2 cellular contexts compared by ENCODE assay signal in the genomic region with DNA sequence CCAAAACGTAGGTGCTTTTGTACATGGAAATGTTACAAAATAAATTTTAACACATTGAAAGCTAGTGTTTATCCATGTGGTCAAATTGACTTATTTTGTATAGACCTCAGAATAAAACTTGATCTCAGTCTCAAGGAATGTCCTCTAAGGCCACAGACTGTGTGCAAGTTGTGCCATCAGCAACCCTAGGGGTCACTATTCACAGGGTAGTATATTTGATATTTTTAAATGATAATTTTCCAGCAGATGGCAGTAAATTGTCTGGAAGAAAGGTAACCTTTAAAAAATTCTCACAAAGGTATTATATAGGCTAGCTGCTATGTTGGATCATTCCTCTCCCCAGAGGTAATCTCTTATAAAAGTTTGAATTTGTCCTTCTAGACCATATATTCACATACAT.
A peak's percentile ranks its signal among the peaks of the same experiment; 100 is the strongest.
TF ChIP-seq lines count a peak whose summit lies in the region.

No MANE protein-coding gene starts in this region.

TF ChIP-seq in HepG2, 621 proteins besides CTCF, POLR2A, EP300 and RAD21 (continued from another document and continues in another):
- TF ChIP-seq ZMYM4 (CRISPR knock-in tag; IDR thresholded peaks at IDR 0.05) (no peak), SMC3 (IDR thresholded peaks at IDR 0.05; ENCODE audit: low read length) (0 out of 2 replicates have a peak, but pooled peaks have one; percentile 21), ASH2L (IDR thresholded peaks at IDR 0.05; ENCODE audit: insufficient read length, low read depth, low read length) (no peak), CC2D1A (CRISPR knock-in tag; IDR thresholded peaks at IDR 0.05) (no peak), RAD51 (IDR thresholded peaks at IDR 0.05; ENCODE audit: borderline replicate concordance) (no peak), ZSCAN20 (CRISPR knock-in tag; IDR thresholded peaks at IDR 0.05; ENCODE audit: borderline replicate concordance) (no peak), BRCA1 (CRISPR knock-in tag; IDR thresholded peaks at IDR 0.05) (no peak), ZFP36L1 (CRISPR knock-in tag; IDR thresholded peaks at IDR 0.05) (no peak), SAP130 (CRISPR knock-in tag; IDR thresholded peaks at IDR 0.05; ENCODE audit: low read depth) (0 out of 2 replicates have a peak, but pooled peaks have one; percentile 12), FIP1L1 (IDR thresholded peaks at IDR 0.05; ENCODE audit: borderline replicate concordance, insufficient read depth, low read depth, low read length) (no peak), NFATC3 (CRISPR knock-in tag; IDR thresholded peaks at IDR 0.05) (no peak), ZNF772 (CRISPR knock-in tag; IDR thresholded peaks at IDR 0.05) (no peak), ZSCAN9 (CRISPR knock-in tag; IDR thresholded peaks at IDR 0.05; ENCODE audit: borderline replicate concordance) (no peak), ZBTB1 (CRISPR knock-in tag; IDR thresholded peaks at IDR 0.05; ENCODE audit: borderline replicate concordance) (no peak)
- TF ChIP-seq, protein P1, sequence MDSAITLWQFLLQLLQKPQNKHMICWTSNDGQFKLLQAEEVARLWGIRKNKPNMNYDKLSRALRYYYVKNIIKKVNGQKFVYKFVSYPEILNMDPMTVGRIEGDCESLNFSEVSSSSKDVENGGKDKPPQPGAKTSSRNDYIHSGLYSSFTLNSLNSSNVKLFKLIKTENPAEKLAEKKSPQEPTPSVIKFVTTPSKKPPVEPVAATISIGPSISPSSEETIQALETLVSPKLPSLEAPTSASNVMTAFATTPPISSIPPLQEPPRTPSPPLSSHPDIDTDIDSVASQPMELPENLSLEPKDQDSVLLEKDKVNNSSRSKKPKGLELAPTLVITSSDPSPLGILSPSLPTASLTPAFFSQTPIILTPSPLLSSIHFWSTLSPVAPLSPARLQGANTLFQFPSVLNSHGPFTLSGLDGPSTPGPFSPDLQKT (CRISPR knock-in tag; IDR thresholded peaks at IDR 0.05; ENCODE audit: borderline replicate concordance), result no peak
- TF ChIP-seq, protein P2, sequence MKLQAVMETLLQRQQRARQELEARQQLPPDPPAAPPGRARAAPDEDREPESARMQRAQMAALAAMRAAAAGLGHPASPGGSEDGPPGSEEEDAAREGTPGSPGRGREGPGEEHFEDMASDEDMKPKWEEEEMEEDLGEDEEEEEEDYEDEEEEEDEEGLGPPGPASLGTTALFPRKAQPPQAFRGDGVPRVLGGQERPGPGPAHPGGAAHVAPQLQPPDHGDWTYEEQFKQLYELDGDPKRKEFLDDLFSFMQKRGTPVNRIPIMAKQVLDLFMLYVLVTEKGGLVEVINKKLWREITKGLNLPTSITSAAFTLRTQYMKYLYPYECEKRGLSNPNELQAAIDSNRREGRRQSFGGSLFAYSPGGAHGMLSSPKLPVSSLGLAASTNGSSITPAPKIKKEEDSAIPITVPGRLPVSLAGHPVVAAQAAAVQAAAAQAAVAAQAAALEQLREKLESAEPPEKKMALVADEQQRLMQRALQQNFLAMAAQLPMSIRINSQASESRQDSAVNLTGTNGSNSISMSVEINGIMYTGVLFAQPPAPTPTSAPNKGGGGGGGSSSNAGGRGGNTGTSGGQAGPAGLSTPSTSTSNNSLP (IDR thresholded peaks at IDR 0.05; ENCODE audit: low read depth, low read length), result peak; percentile 30; the same call in 1 of the 2 replicates
- TF ChIP-seq, protein P3, sequence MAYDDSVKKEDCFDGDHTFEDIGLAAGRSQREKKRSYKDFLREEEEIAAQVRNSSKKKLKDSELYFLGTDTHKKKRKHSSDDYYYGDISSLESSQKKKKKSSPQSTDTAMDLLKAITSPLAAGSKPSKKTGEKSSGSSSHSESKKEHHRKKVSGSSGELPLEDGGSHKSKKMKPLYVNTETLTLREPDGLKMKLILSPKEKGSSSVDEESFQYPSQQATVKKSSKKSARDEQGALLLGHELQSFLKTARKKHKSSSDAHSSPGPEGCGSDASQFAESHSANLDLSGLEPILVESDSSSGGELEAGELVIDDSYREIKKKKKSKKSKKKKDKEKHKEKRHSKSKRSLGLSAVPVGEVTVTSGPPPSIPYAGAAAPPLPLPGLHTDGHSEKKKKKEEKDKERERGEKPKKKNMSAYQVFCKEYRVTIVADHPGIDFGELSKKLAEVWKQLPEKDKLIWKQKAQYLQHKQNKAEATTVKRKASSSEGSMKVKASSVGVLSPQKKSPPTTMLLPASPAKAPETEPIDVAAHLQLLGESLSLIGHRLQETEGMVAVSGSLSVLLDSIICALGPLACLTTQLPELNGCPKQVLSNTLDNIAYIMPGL (CRISPR knock-in tag; IDR thresholded peaks at IDR 0.05; ENCODE audit: borderline replicate concordance in 1 of 2, low read depth in 1 of 2), result peak in 1 of 2 experiments; percentile 38; a peak in 1 of 4 replicates
- TF ChIP-seq, protein P4, sequence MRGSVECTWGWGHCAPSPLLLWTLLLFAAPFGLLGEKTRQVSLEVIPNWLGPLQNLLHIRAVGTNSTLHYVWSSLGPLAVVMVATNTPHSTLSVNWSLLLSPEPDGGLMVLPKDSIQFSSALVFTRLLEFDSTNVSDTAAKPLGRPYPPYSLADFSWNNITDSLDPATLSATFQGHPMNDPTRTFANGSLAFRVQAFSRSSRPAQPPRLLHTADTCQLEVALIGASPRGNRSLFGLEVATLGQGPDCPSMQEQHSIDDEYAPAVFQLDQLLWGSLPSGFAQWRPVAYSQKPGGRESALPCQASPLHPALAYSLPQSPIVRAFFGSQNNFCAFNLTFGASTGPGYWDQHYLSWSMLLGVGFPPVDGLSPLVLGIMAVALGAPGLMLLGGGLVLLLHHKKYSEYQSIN (CRISPR knock-in tag; IDR thresholded peaks at IDR 0.05; ENCODE audit: borderline replicate concordance), result no peak

TF ChIP-seq in WTC11, 78 proteins besides CTCF, POLR2A, EP300 and RAD21 (continued from another document):
- TF ChIP-seq, protein P5, sequence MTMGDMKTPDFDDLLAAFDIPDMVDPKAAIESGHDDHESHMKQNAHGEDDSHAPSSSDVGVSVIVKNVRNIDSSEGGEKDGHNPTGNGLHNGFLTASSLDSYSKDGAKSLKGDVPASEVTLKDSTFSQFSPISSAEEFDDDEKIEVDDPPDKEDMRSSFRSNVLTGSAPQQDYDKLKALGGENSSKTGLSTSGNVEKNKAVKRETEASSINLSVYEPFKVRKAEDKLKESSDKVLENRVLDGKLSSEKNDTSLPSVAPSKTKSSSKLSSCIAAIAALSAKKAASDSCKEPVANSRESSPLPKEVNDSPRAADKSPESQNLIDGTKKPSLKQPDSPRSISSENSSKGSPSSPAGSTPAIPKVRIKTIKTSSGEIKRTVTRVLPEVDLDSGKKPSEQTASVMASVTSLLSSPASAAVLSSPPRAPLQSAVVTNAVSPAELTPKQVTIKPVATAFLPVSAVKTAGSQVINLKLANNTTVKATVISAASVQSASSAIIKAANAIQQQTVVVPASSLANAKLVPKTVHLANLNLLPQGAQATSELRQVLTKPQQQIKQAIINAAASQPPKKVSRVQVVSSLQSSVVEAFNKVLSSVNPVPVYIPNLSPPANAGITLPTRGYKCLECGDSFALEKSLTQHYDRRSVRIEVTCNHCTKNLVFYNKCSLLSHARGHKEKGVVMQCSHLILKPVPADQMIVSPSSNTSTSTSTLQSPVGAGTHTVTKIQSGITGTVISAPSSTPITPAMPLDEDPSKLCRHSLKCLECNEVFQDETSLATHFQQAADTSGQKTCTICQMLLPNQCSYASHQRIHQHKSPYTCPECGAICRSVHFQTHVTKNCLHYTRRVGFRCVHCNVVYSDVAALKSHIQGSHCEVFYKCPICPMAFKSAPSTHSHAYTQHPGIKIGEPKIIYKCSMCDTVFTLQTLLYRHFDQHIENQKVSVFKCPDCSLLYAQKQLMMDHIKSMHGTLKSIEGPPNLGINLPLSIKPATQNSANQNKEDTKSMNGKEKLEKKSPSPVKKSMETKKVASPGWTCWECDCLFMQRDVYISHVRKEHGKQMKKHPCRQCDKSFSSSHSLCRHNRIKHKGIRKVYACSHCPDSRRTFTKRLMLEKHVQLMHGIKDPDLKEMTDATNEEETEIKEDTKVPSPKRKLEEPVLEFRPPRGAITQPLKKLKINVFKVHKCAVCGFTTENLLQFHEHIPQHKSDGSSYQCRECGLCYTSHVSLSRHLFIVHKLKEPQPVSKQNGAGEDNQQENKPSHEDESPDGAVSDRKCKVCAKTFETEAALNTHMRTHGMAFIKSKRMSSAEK (CRISPR knock-in tag; IDR thresholded peaks at IDR 0.05; ENCODE audit: borderline replicate concordance), result no peak
- TF ChIP-seq FOXJ3 (CRISPR knock-in tag; IDR thresholded peaks at IDR 0.05; ENCODE audit: borderline replicate concordance) (no peak), MXD4 (CRISPR knock-in tag; IDR thresholded peaks at IDR 0.05; ENCODE audit: borderline replicate concordance) (no peak), IRF2 (CRISPR knock-in tag; IDR thresholded peaks at IDR 0.05; ENCODE audit: borderline replicate concordance, low read depth) (no peak), ELF4 (CRISPR knock-in tag; IDR thresholded peaks at IDR 0.05; ENCODE audit: low read depth) (no peak), SMAD4 (CRISPR knock-in tag; IDR thresholded peaks at IDR 0.05) (no peak), TEAD1 (CRISPR knock-in tag; IDR thresholded peaks at IDR 0.05) (no peak), ZNF423 (CRISPR knock-in tag; IDR thresholded peaks at IDR 0.05) (no peak), TCF7 (CRISPR knock-in tag; IDR thresholded peaks at IDR 0.05; ENCODE audit: low read depth) (no peak), NFE2L1 (CRISPR knock-in tag; IDR thresholded peaks at IDR 0.05) (no peak), ZNF671 (CRISPR knock-in tag; IDR thresholded peaks at IDR 0.05) (no peak), NFYB (CRISPR knock-in tag; conservative IDR thresholded peaks at IDR 0.05; ENCODE audit: low read depth) (no peak)
- TF ChIP-seq, protein P6, sequence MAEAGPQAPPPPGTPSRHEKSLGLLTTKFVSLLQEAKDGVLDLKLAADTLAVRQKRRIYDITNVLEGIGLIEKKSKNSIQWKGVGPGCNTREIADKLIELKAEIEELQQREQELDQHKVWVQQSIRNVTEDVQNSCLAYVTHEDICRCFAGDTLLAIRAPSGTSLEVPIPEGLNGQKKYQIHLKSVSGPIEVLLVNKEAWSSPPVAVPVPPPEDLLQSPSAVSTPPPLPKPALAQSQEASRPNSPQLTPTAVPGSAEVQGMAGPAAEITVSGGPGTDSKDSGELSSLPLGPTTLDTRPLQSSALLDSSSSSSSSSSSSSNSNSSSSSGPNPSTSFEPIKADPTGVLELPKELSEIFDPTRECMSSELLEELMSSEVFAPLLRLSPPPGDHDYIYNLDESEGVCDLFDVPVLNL (CRISPR knock-in tag; IDR thresholded peaks at IDR 0.05; ENCODE audit: borderline replicate concordance, low read depth), result no peak
- TF ChIP-seq, protein P7, sequence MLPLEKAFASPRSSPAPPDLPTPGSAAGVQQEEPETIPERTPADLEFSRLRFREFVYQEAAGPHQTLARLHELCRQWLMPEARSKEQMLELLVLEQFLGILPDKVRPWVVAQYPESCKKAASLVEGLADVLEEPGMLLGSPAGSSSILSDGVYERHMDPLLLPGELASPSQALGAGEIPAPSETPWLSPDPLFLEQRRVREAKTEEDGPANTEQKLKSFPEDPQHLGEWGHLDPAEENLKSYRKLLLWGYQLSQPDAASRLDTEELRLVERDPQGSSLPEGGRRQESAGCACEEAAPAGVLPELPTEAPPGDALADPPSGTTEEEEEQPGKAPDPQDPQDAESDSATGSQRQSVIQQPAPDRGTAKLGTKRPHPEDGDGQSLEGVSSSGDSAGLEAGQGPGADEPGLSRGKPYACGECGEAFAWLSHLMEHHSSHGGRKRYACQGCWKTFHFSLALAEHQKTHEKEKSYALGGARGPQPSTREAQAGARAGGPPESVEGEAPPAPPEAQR (CRISPR knock-in tag; IDR thresholded peaks at IDR 0.05), result no peak
